In genomic region chr16:14500791-14501190, GRCh38 we compare ENCODE assay signal across 12 cellular contexts.
DNase-seq lines count a peak whose midpoint lies in the region; ATAC-seq and TF ChIP-seq lines count a peak whose summit lies in the region.
"Had no signal": no experiment of that assay in that cellular context is flagged by ENCODE, and none has a peak within 500 bp of the region (broad histone marks: within the 10 kb centered on the region; RNA-seq: fewer than 3 reads in every experiment).

No MANE protein-coding gene starts in this region.

- no peak for TF ChIP-seq RAD21 in HCT116 (IDR thresholded peaks at IDR 0.05; ENCODE audit: low read depth)

- TF ChIP-seq CTCF in HCT116 (IDR thresholded peaks at IDR 0.05 in 2 of 3, conservative IDR thresholded peaks at IDR 0.05 in 1 of 3; ENCODE audit: borderline replicate concordance in 1 of 3, insufficient read depth in 1 of 3, low read depth in 2 of 3, low read length in 2 of 3) (no peak), Panc1 (IDR thresholded peaks at IDR 0.05) (no peak), foreskin keratinocyte (conservative IDR thresholded peaks at IDR 0.05) (no peak)

- H3K27ac ChIP-seq in HCT116 (ENCODE audit: low read depth, low read length) (no peak overlapping the region; the same call in 1 of the 2 replicates), Panc1 (ENCODE audit: low read length) (peak overlapping the region; percentile 77), foreskin keratinocyte (peak overlapping the region; percentile 98), subcutaneous abdominal adipose tissue (ENCODE audit: low read depth, low read length) (peak overlapping the region; percentile 84)

- TF ChIP-seq POLR2A in HCT116 (IDR thresholded peaks at IDR 0.05; ENCODE audit: borderline replicate concordance, extremely low read depth, insufficient read depth, insufficient read length): no peak

- H3K36me3 ChIP-seq in HCT116 (ENCODE audit: control insufficient read depth in 1 of 2, insufficient read depth in 2 of 2, low read length in 2 of 2): no peaks in the 10 kb centered on the region
- H3K36me3 ChIP-seq in Panc1 (ENCODE audit: control insufficient read depth, insufficient read depth, low read length): no peaks in the 10 kb centered on the region
- H3K36me3 ChIP-seq in subcutaneous abdominal adipose tissue (ENCODE audit: control insufficient read depth in 5 of 5, insufficient read depth in 5 of 5, low read length in 5 of 5): peaks cover 0 to under 1% (median 0%) of the 10 kb centered on the region in 5 donors

- H4K20me1 ChIP-seq in HCT116 (ENCODE audit: insufficient read depth): no peaks in the 10 kb centered on the region

- H3K9me3 ChIP-seq in HCT116 (ENCODE audit: control insufficient read depth in 1 of 2, insufficient read depth in 1 of 2, low read depth in 1 of 2, low read length in 2 of 2): no peaks in the 10 kb centered on the region
- no peaks in the 10 kb centered on the region for H3K9me3 ChIP-seq in Panc1 (ENCODE audit: control insufficient read depth, insufficient read depth, low read depth, low read length)
- H3K9me3 ChIP-seq in subcutaneous abdominal adipose tissue (ENCODE audit: control insufficient read depth in 5 of 5, low read length in 5 of 5): no peaks in the 10 kb centered on the region
- H3K9me3 ChIP-seq: BLaER1 treated with 17β-estradiol and CSF1 and Interleukin-3, amounts not matched to agents 10 nM and 100 nM had no signal

- H3K4me3 ChIP-seq in HCT116 (replicated peaks in 1 of 2; ENCODE audit: low read depth in 1 of 2, low read length in 2 of 2) (no peak overlapping the region), Panc1 (ENCODE audit: low read depth in 2 of 2, low read length in 2 of 2) (no peak overlapping the region), subcutaneous abdominal adipose tissue (ENCODE audit: low read depth in 1 of 5, low read length in 5 of 5) (no peak overlapping the region)
- H3K4me3 ChIP-seq: BLaER1 treated with 17β-estradiol and CSF1 and Interleukin-3, amounts not matched to agents 10 nM and 100 nM had no signal

- in situ Hi-C loops in Panc1 (cut with HindIII; ENCODE audit: low pct_unique_long_range_greater_than_20kb, low sequenced_read_pairs): no loop called here

- no peak overlapping the region for H2AFZ ChIP-seq in HCT116 (ENCODE audit: low read depth, low read length, poor library complexity, severe bottlenecking)

- RAD21 ChIA-PET in HCT116 (lab: Charles Lee; ENCODE audit: low non-redundant PET in 1 of 2, low total read pairs in 2 of 2, uncharacterized antibody in 2 of 2, unreplicated experiment in 2 of 2): no interaction called here

- no peak overlapping the region for H3K4me2 ChIP-seq in HCT116 (ENCODE audit: low read length)

- no peaks in the 10 kb centered on the region for H3K9me2 ChIP-seq in HCT116 (ENCODE audit: insufficient read depth)

- ATAC-seq in HCT116 (no peak), Panc1 (no peak), foreskin keratinocyte (no peak)
- ATAC-seq: T-cell had no signal

- POLR2A ChIA-PET in HCT116 (lab: Charles Lee): interaction anchor here (2.1 kb wide), 1 partner anchor 14 kb away, joined by 7 read pairs; no protein-coding TSS in a partner anchor
- POLR2A ChIA-PET in Panc1 (lab: Charles Lee): no interaction called here

- H3K27me3 ChIP-seq in HCT116 (ENCODE audit: insufficient read depth, low read length) (no peaks in the 10 kb centered on the region), Panc1 (ENCODE audit: control insufficient read depth, insufficient read depth, low read length) (no peaks in the 10 kb centered on the region), foreskin keratinocyte (no peaks in the 10 kb centered on the region), subcutaneous abdominal adipose tissue (ENCODE audit: control insufficient read depth in 5 of 5, insufficient read depth in 4 of 5, low read length in 5 of 5) (no peaks in the 10 kb centered on the region)
- H3K27me3 ChIP-seq: BLaER1 treated with 17β-estradiol and CSF1 and Interleukin-3, amounts not matched to agents 10 nM and 100 nM had no signal

- H3K79me2 ChIP-seq in HCT116 (ENCODE audit: insufficient read depth, low read length): no peaks in the 10 kb centered on the region

- intact Hi-C loops in HCT116 (cut with micrococcal nuclease) (loop anchor here (5.0 kb wide), 1 partner anchor 103 kb away; no protein-coding TSS in a partner anchor), Panc1 (cut with micrococcal nuclease; ENCODE audit: unreplicated experiment) (no loop called here)

- H3K9ac ChIP-seq in HCT116 (ENCODE audit: low read length) (no peak overlapping the region), subcutaneous abdominal adipose tissue (ENCODE audit: low read length in 5 of 5) (peak overlapping the region in 2 of 5 donors; percentile 5 to 9)
- H3K9ac ChIP-seq: BLaER1 treated with 17β-estradiol and CSF1 and Interleukin-3, amounts not matched to agents 10 nM and 100 nM had no signal

- TSS peak; percentile 40 for BruUV-seq in HCT116 (replicated peaks; lab: Mats Ljungman, UMichigan)
- no TSS peak for BruUV-seq in Panc1 (replicated peaks; lab: Mats Ljungman, UMichigan)

- DNase-seq in HCT116 (ENCODE audit: low read depth, low spot score) (no peak), Panc1 (ENCODE audit: low read depth, low spot score) (no peak), foreskin keratinocyte (no peak), HK-2 (ENCODE audit: unreplicated experiment) (no peak), SW480 (ENCODE audit: low spot score) (no peak)
- no peak for DNase-seq in effector CD4-positive, alpha-beta T cell
- DNase-seq: activated B cell treated with CpG ODN at 0.5 μM for 24 hours; activated CD8-positive, alpha-beta memory T cell treated with anti-CD3 and anti-CD28 coated beads, Interleukin-2, amount 50 U/mL, for 4 hours; DND-41; T-cell had no signal

- CTCF ChIA-PET in HCT116 (lab: Charles Lee) (interaction anchor here (1.0 to 1.8 kb wide), 3 partner anchors 10 to 21 kb away, joined by 3 to 6 read pairs (median 3); no protein-coding TSS in a partner anchor), Panc1 (lab: Charles Lee) (no interaction called here)

- H3K4me1 ChIP-seq in HCT116 (ENCODE audit: control insufficient read depth in 1 of 2, insufficient read depth in 2 of 2, low read length in 2 of 2) (peaks cover 55 to 61% of the 10 kb centered on the region in 2 experiments), Panc1 (ENCODE audit: control insufficient read depth, insufficient read depth, low read length) (peaks cover 20% of the 10 kb centered on the region), foreskin keratinocyte (peaks cover 59% of the 10 kb centered on the region), subcutaneous abdominal adipose tissue (ENCODE audit: control insufficient read depth in 5 of 5, insufficient read depth in 5 of 5, low read length in 5 of 5) (peaks cover 3 to 42% (median 18%) of the 10 kb centered on the region in 5 donors)

TF ChIP-seq in HCT116, 20 proteins besides CTCF, POLR2A, EP300 and RAD21:
- TF ChIP-seq ELF1 (IDR thresholded peaks at IDR 0.05; ENCODE audit: borderline replicate concordance, low read depth): no peak
- TF ChIP-seq POLR2AphosphoS5 (IDR thresholded peaks at IDR 0.05; ENCODE audit: low read depth, low read length): no peak
- no peak for TF ChIP-seq EZH2 (IDR thresholded peaks at IDR 0.05)
- TF ChIP-seq SP1 (IDR thresholded peaks at IDR 0.05; ENCODE audit: low read depth): no peak
- TF ChIP-seq ATF3 (IDR thresholded peaks at IDR 0.05): no peak
- no peak for TF ChIP-seq ZNF274 (IDR thresholded peaks at IDR 0.05; ENCODE audit: low read depth, low read length)
- TF ChIP-seq CEBPB (IDR thresholded peaks at IDR 0.05; ENCODE audit: low read depth): no peak
- TF ChIP-seq FOSL1 (IDR thresholded peaks at IDR 0.05; ENCODE audit: low read depth): no peak
- no peak for TF ChIP-seq EGR1 (IDR thresholded peaks at IDR 0.05; ENCODE audit: low read depth)
